Comparison of ENCODE assay signal across 34 cellular contexts in the genomic region with DNA sequence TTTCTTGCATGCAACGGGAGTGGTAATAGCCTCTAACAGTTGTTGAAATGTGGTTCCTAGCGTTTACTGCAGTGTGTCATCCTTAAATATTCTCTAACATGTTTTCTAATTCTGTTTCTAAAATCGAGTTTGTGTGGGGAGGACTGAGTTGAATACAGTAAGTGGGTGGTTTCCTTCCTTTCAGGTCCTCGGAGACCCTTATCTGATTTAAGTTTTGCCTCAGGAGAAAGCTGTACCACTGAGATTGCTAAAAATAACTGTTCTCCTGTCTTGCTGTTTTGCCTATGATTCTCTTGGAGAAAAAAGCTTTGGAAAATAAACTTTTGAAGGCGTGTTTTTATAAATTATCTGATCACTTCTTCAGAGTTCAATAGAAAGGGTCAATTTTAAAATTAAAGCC. TPM values are rescaled to one million over a fixed set of nuclear protein-coding genes. Genes with fewer than 3 reads are reported as not detected.
A peak's percentile ranks its signal among the peaks of the same experiment; 100 is the strongest.
DNase-seq lines count a peak whose midpoint lies in the region; ATAC-seq and TF ChIP-seq lines count a peak whose summit lies in the region.
"Had no signal": no experiment of that assay in that cellular context is flagged by ENCODE, and none has a peak within 500 bp of the region (broad histone marks: within the 10 kb centered on the region; RNA-seq: fewer than 3 reads in every experiment).

No MANE protein-coding gene starts in this region.

- H3K36me3 ChIP-seq in heart left ventricle (no peaks in the 10 kb centered on the region), right atrium auricular region (no peaks in the 10 kb centered on the region), ectodermal cell (ENCODE audit: control insufficient read depth, insufficient read depth, low read length) (no peaks in the 10 kb centered on the region)
- H3K36me3 ChIP-seq: gastroesophageal sphincter, tibial nerve had no signal

- peak overlapping the region in 4 of 12 donors; percentile 8 to 25 (median 14) for H3K4me3 ChIP-seq in heart left ventricle
- no peak overlapping the region for H3K4me3 ChIP-seq in right atrium auricular region
- no peak overlapping the region for H3K4me3 ChIP-seq in ectodermal cell (ENCODE audit: insufficient read depth, low read depth, low read length)
- H3K4me3 ChIP-seq: A549, body of pancreas, gastroesophageal sphincter, GM12878, psoas muscle, tibial nerve had no signal

- H3K27me3 ChIP-seq in heart left ventricle, result no peaks in the 10 kb centered on the region
- H3K27me3 ChIP-seq in right atrium auricular region, result no peaks in the 10 kb centered on the region
- H3K27me3 ChIP-seq in ectodermal cell (ENCODE audit: control insufficient read depth, insufficient read depth, low read length, poor library complexity, severe bottlenecking), result no peaks in the 10 kb centered on the region
- H3K27me3 ChIP-seq: body of pancreas, gastroesophageal sphincter, tibial nerve had no signal

- TF ChIP-seq CTCF in heart left ventricle (IDR thresholded peaks at IDR 0.05), result no peak
- no peak for TF ChIP-seq CTCF in right atrium auricular region (IDR thresholded peaks at IDR 0.05)
- no peak for TF ChIP-seq CTCF in nephron progenitor cell (IDR thresholded peaks at IDR 0.05)

- TF ChIP-seq POLR2A in heart left ventricle (IDR thresholded peaks at IDR 0.05), result no peak

- DNase-seq in heart left ventricle, result peak in 1 of 5 donors; percentile 12
- DNase-seq in right atrium auricular region (ENCODE audit: low spot score), result no peak
- peak; percentile 15 for DNase-seq in NCI-H69 (lab: John Stamatoyannopoulos, UW)
- no peak for DNase-seq in nephron progenitor cell
- DNase-seq in pons (ENCODE audit: low spot score), result no peak
- no peak for DNase-seq in occipital lobe (lab: John Stamatoyannopoulos, UW)
- DNase-seq: activated CD4-positive, alpha-beta T cell treated with anti-CD3 and anti-CD28 coated beads for 36 hours; activated CD8-positive, alpha-beta memory T cell treated with anti-CD3 and anti-CD28 coated beads, Interleukin-2, amount 50 U/mL, for 48 hours; activated CD8-positive, alpha-beta T cell treated with anti-CD3 and anti-CD28 coated beads for 36 hours; activated naive CD4-positive, alpha-beta T cell treated with anti-CD3 and anti-CD28 coated beads, Interleukin-2, amount 50 U/mL, for 16 hours; body of pancreas; CD8-positive, alpha-beta T cell; DMS153; dorsolateral prefrontal cortex; midbrain; naive thymus-derived CD4-positive, alpha-beta T cell; NCI-H2081; NCI-H226; NCI-H774; nucleus accumbens; psoas muscle; RPMI8226; stimulated activated CD4-positive, alpha-beta T cell treated with anti-CD3 and anti-CD28 coated beads, Interleukin-4, amount 100 ng/mL, for 24 hours; T-helper 17 cell had no signal

- H3K4me3 Mint-ChIP-seq in nephron progenitor cell, result no peak overlapping the region
- H3K4me3 Mint-ChIP-seq in stimulated activated memory B cell treated with anti-CD40 and anti-IgM and Interleukin-4, amounts not matched to agents 10 μg/mL and 1 μg/mL and 100 μg/mL, for 72 hours, result no peak overlapping the region
- H3K4me3 Mint-ChIP-seq: activated CD4-positive, alpha-beta T cell treated with anti-CD3 and anti-CD28 coated beads for 36 hours; activated CD8-positive, alpha-beta T cell treated with anti-CD3 and anti-CD28 coated beads for 36 hours; activated T-helper 17 cell treated with anti-CD3 and anti-CD28 coated beads, Interleukin-2, amount 50 U/mL, for 72 hours; CD8-positive, alpha-beta T cell; naive thymus-derived CD4-positive, alpha-beta T cell; T-helper 17 cell had no signal

- intact Hi-C loops in heart left ventricle (cut with DNase I), result loop anchor here in 2 of 10 donors (1.0 kb wide), 1 partner anchor 118 kb away; no protein-coding TSS in a partner anchor

- ATAC-seq in heart left ventricle, result peak; percentile 32 to 79 (median 59)
- no peak for ATAC-seq in stimulated activated memory B cell treated with anti-CD40 and anti-IgM and Interleukin-4, amounts not matched to agents 10 μg/mL and 1 μg/mL and 100 μg/mL, for 72 hours
- ATAC-seq: A549; activated CD4-positive, alpha-beta T cell treated with anti-CD3 and anti-CD28 coated beads for 36 hours; activated CD8-positive, alpha-beta T cell treated with anti-CD3 and anti-CD28 coated beads for 36 hours; activated T-helper 17 cell treated with anti-CD3 and anti-CD28 coated beads, Interleukin-2, amount 50 U/mL, for 72 hours; body of pancreas; CD8-positive, alpha-beta T cell; gastroesophageal sphincter; GM12878; left lobe of liver; naive thymus-derived CD4-positive, alpha-beta T cell; psoas muscle; T-helper 17 cell had no signal

- 19 to 28% (median 24%) methylated on average over 5 of the region's 5 CpGs for WGBS in heart left ventricle, 4 donors
- 31 to 34% methylated on average over 3 to 5 of the region's 5 CpGs for WGBS in ectodermal cell, 2 experiments

- peaks cover 4% of the 10 kb centered on the region for H3K9me3 Mint-ChIP-seq in nephron progenitor cell
- no peaks in the 10 kb centered on the region for H3K9me3 Mint-ChIP-seq in stimulated activated memory B cell treated with anti-CD40 and anti-IgM and Interleukin-4, amounts not matched to agents 10 μg/mL and 1 μg/mL and 100 μg/mL, for 72 hours
- H3K9me3 Mint-ChIP-seq: activated CD8-positive, alpha-beta T cell treated with anti-CD3 and anti-CD28 coated beads for 36 hours; CD8-positive, alpha-beta T cell had no signal

- H3K36me3 Mint-ChIP-seq in nephron progenitor cell (ENCODE audit: low read depth), result peaks cover 5% of the 10 kb centered on the region
- H3K36me3 Mint-ChIP-seq in stimulated activated memory B cell treated with anti-CD40 and anti-IgM and Interleukin-4, amounts not matched to agents 10 μg/mL and 1 μg/mL and 100 μg/mL, for 72 hours, result no peaks in the 10 kb centered on the region
- H3K36me3 Mint-ChIP-seq: CD8-positive, alpha-beta T cell; naive thymus-derived CD4-positive, alpha-beta T cell had no signal

- peak overlapping the region; percentile 50 for H3K27ac Mint-ChIP-seq in nephron progenitor cell
- no peak overlapping the region for H3K27ac Mint-ChIP-seq in stimulated activated memory B cell treated with anti-CD40 and anti-IgM and Interleukin-4, amounts not matched to agents 10 μg/mL and 1 μg/mL and 100 μg/mL, for 72 hours
- H3K27ac Mint-ChIP-seq: activated CD4-positive, alpha-beta T cell treated with anti-CD3 and anti-CD28 coated beads for 36 hours; activated CD8-positive, alpha-beta T cell treated with anti-CD3 and anti-CD28 coated beads for 36 hours; activated T-helper 17 cell treated with anti-CD3 and anti-CD28 coated beads, Interleukin-2, amount 50 U/mL, for 72 hours; CD8-positive, alpha-beta T cell; naive thymus-derived CD4-positive, alpha-beta T cell; T-helper 17 cell had no signal

- peaks cover 5% of the 10 kb centered on the region for H3K27me3 Mint-ChIP-seq in nephron progenitor cell (ENCODE audit: low read depth, poor library complexity)
- no peaks in the 10 kb centered on the region for H3K27me3 Mint-ChIP-seq in stimulated activated memory B cell treated with anti-CD40 and anti-IgM and Interleukin-4, amounts not matched to agents 10 μg/mL and 1 μg/mL and 100 μg/mL, for 72 hours
- H3K27me3 Mint-ChIP-seq: activated CD4-positive, alpha-beta T cell treated with anti-CD3 and anti-CD28 coated beads for 36 hours; activated CD8-positive, alpha-beta T cell treated with anti-CD3 and anti-CD28 coated beads for 36 hours; activated T-helper 17 cell treated with anti-CD3 and anti-CD28 coated beads, Interleukin-2, amount 50 U/mL, for 72 hours; naive thymus-derived CD4-positive, alpha-beta T cell; T-helper 17 cell had no signal

- peaks cover 52% of the 10 kb centered on the region for H3K4me1 Mint-ChIP-seq in nephron progenitor cell
- no peaks in the 10 kb centered on the region for H3K4me1 Mint-ChIP-seq in stimulated activated memory B cell treated with anti-CD40 and anti-IgM and Interleukin-4, amounts not matched to agents 10 μg/mL and 1 μg/mL and 100 μg/mL, for 72 hours
- H3K4me1 Mint-ChIP-seq: activated CD4-positive, alpha-beta T cell treated with anti-CD3 and anti-CD28 coated beads for 36 hours; activated T-helper 17 cell treated with anti-CD3 and anti-CD28 coated beads, Interleukin-2, amount 50 U/mL, for 72 hours; naive thymus-derived CD4-positive, alpha-beta T cell; T-helper 17 cell had no signal

- peaks cover 0 to 21% (median 5%) of the 10 kb centered on the region in 12 donors for H3K4me1 ChIP-seq in heart left ventricle
- H3K4me1 ChIP-seq in right atrium auricular region, result no peaks in the 10 kb centered on the region
- H3K4me1 ChIP-seq in ectodermal cell (ENCODE audit: control insufficient read depth, insufficient read depth, low read length), result peaks cover 26% of the 10 kb centered on the region
- H3K4me1 ChIP-seq: A549, body of pancreas, psoas muscle had no signal

- H3K9me3 ChIP-seq in heart left ventricle (no peaks in the 10 kb centered on the region), right atrium auricular region (no peaks in the 10 kb centered on the region), ectodermal cell (ENCODE audit: control insufficient read depth, low read length) (no peaks in the 10 kb centered on the region)
- H3K9me3 ChIP-seq: body of pancreas, gastroesophageal sphincter, psoas muscle, tibial nerve had no signal

- peak overlapping the region in 9 of 12 donors; percentile 1 to 71 (median 32) for H3K27ac ChIP-seq in heart left ventricle
- no peak overlapping the region for H3K27ac ChIP-seq in right atrium auricular region
- peak overlapping the region; percentile 16 for H3K27ac ChIP-seq in ectodermal cell (ENCODE audit: insufficient read depth, low read depth, low read length, poor library complexity, severe bottlenecking)
- H3K27ac ChIP-seq: A549, body of pancreas, dorsolateral prefrontal cortex, gastroesophageal sphincter, KMS-11, psoas muscle, tibial nerve had no signal

RNA-seq across cellular contexts. Expression of a gene that starts 59.4 kb away (rescaled TPM):
- total RNA-seq in heart left ventricle, result under 1 TPM in 6 of 9 donors, not detected in 3; 0.09 to 0.93 (median 0.23) TPM
- under 1 TPM; 0.19 to 0.27 TPM for polyA plus RNA-seq in heart left ventricle
- total RNA-seq in right atrium auricular region, result under 1 TPM; 0.31 to 0.37 TPM
- 2.1 TPM for polyA plus RNA-seq in ectodermal cell (2013, experiment 1 of 4)
- polyA plus RNA-seq in ectodermal cell (2013, experiment 2 of 4), result 2.9 TPM
- polyA plus RNA-seq in ectodermal cell (2013, experiment 3 of 4), result 2.8 TPM
- polyA plus RNA-seq in ectodermal cell (2013, experiment 4 of 4), result 2.7 TPM
- total RNA-seq in occipital lobe, result 11.9 TPM
- total RNA-seq: activated CD4-positive, alpha-beta T cell treated with anti-CD3 and anti-CD28 coated beads for 36 hours; activated CD8-positive, alpha-beta T cell treated with anti-CD3 and anti-CD28 coated beads for 36 hours; activated T-helper 17 cell treated with anti-CD3 and anti-CD28 coated beads, Interleukin-2, amount 50 U/mL, for 72 hours; body of pancreas; CD8-positive, alpha-beta T cell; fibroblast of lung; GM12878; left lobe of liver; naive thymus-derived CD4-positive, alpha-beta T cell; T-helper 17 cell had no signal
- polyA plus RNA-seq: A549; fibroblast of lung; GM12878; naive thymus-derived CD4-positive, alpha-beta T cell had no signal

Comparison
In these comparisons a context has a peak if more than half of its experiments do, and no peak if none do; other contexts are left out.
1. H3K27ac ChIP-seq: peak in heart left ventricle (9 of 12) and ectodermal cell (single experiment); none in right atrium auricular region (0 of 2).